In genomic region chr17:43717913-43718312, GRCh38 we compare ENCODE assay signal across 15 cellular contexts. TPM values are rescaled to one million over a fixed set of nuclear protein-coding genes. Genes with fewer than 3 reads are reported as not detected.
DNase-seq lines count a peak whose midpoint lies in the region; ATAC-seq and TF ChIP-seq lines count a peak whose summit lies in the region.
"Had no signal": no experiment of that assay in that cellular context is flagged by ENCODE, and none has a peak within 500 bp of the region (broad histone marks: within the 10 kb centered on the region; RNA-seq: fewer than 3 reads in every experiment).

No MANE protein-coding gene starts in this region.

- no peaks in the 10 kb centered on the region for H3K9me3 ChIP-seq in HCT116 (ENCODE audit: control insufficient read depth in 1 of 2, insufficient read depth in 1 of 2, low read depth in 1 of 2, low read length in 2 of 2)
- no peaks in the 10 kb centered on the region for H3K9me3 ChIP-seq in osteoblast (ENCODE audit: low read depth, low read length)
- H3K9me3 ChIP-seq in MG63: no peaks in the 10 kb centered on the region
- H3K9me3 ChIP-seq: BLaER1 treated with 17β-estradiol and CSF1 and Interleukin-3, amounts not matched to agents 10 nM and 100 nM had no signal

- H3K4me1 Mint-ChIP-seq in dendritic cell treated with granulocyte-macrophage colony-stimulating factor and Interleukin-4, amounts not matched to agents 40 ng/mL and 50 ng/mL, for 4 days (ENCODE audit: low read depth): peaks cover 53% of the 10 kb centered on the region

- intact Hi-C loops in HCT116 (cut with micrococcal nuclease): loop anchor here (2.0 kb wide), 1 partner anchor 15 kb away; no protein-coding TSS in a partner anchor
- intact Hi-C loops in dendritic cell treated with granulocyte-macrophage colony-stimulating factor and Interleukin-4, amounts not matched to agents 40 ng/mL and 50 ng/mL, for 4 days (cut with micrococcal nuclease): no loop called here

- no peaks in the 10 kb centered on the region for H3K36me3 Mint-ChIP-seq in dendritic cell treated with granulocyte-macrophage colony-stimulating factor and Interleukin-4, amounts not matched to agents 40 ng/mL and 50 ng/mL, for 4 days (ENCODE audit: low read depth)

- no peaks in the 10 kb centered on the region for H3K27me3 ChIP-seq in HCT116 (ENCODE audit: insufficient read depth, low read length)
- peaks cover 4% of the 10 kb centered on the region for H3K27me3 ChIP-seq in osteoblast (ENCODE audit: insufficient read depth, low read length)
- H3K27me3 ChIP-seq in MG63: no peaks in the 10 kb centered on the region

- peak overlapping the region; percentile 12; the same call in 1 of the 2 replicates for H3K4me2 ChIP-seq in HCT116 (ENCODE audit: low read length)
- H3K4me2 ChIP-seq in osteoblast (ENCODE audit: insufficient read depth, low read length): no peak overlapping the region

- in situ Hi-C loops in Caki2 (cut with HindIII; ENCODE audit: low pct_unique_long_range_greater_than_20kb, low sequenced_read_pairs): no loop called here

- H3K27me3 Mint-ChIP-seq in dendritic cell treated with granulocyte-macrophage colony-stimulating factor and Interleukin-4, amounts not matched to agents 40 ng/mL and 50 ng/mL, for 4 days: peaks cover 30% of the 10 kb centered on the region

- H3K27ac ChIP-seq in HCT116 (ENCODE audit: low read depth, low read length) (no peak overlapping the region), osteoblast (ENCODE audit: low read depth, low read length) (no peak overlapping the region)
- H3K27ac ChIP-seq: BLaER1 treated with 17β-estradiol and CSF1 and Interleukin-3, amounts not matched to agents 10 nM and 100 nM had no signal

- BruUV-seq in HCT116 (replicated peaks; lab: Mats Ljungman, UMichigan): no TSS peak

- RAD21 ChIA-PET in HCT116 (lab: Charles Lee; ENCODE audit: low non-redundant PET in 1 of 2, low total read pairs in 2 of 2, uncharacterized antibody in 2 of 2, unreplicated experiment in 2 of 2): no interaction called here

- H2AFZ ChIP-seq in HCT116 (ENCODE audit: low read depth, low read length, poor library complexity, severe bottlenecking) (no peak overlapping the region), osteoblast (ENCODE audit: low read length) (no peak overlapping the region)

- H3K9me2 ChIP-seq in HCT116 (ENCODE audit: insufficient read depth): no peaks in the 10 kb centered on the region

- no peak overlapping the region for H3K4me3 Mint-ChIP-seq in dendritic cell treated with granulocyte-macrophage colony-stimulating factor and Interleukin-4, amounts not matched to agents 40 ng/mL and 50 ng/mL, for 4 days
- H3K4me3 Mint-ChIP-seq: HFFc6 had no signal

- CTCF ChIA-PET in HCT116 (lab: Charles Lee): no interaction called here

- no peak for TF ChIP-seq POLR2A in HCT116 (IDR thresholded peaks at IDR 0.05; ENCODE audit: borderline replicate concordance, extremely low read depth, insufficient read depth, insufficient read length)

- no peak overlapping the region for H3K9ac ChIP-seq in HCT116 (ENCODE audit: low read length)
- H3K9ac ChIP-seq: BLaER1 treated with 17β-estradiol and CSF1 and Interleukin-3, amounts not matched to agents 10 nM and 100 nM had no signal

- peaks cover 0 to 34% of the 10 kb centered on the region in 2 experiments; a peak in 2 of 4 replicates for H3K4me1 ChIP-seq in HCT116 (ENCODE audit: control insufficient read depth in 1 of 2, insufficient read depth in 2 of 2, low read length in 2 of 2)
- H3K4me1 ChIP-seq in osteoblast (ENCODE audit: insufficient read depth, low read length): peaks cover 14% of the 10 kb centered on the region

- TF ChIP-seq CTCF in HCT116 (IDR thresholded peaks at IDR 0.05 in 2 of 3, conservative IDR thresholded peaks at IDR 0.05 in 1 of 3; ENCODE audit: borderline replicate concordance in 1 of 3, insufficient read depth in 1 of 3, low read depth in 2 of 3, low read length in 2 of 3) (no peak), osteoblast (IDR thresholded peaks at IDR 0.05; ENCODE audit: extremely low read depth, low read depth, low read length) (no peak)

- H3K36me3 ChIP-seq in HCT116 (ENCODE audit: control insufficient read depth in 1 of 2, insufficient read depth in 2 of 2, low read length in 2 of 2) (no peaks in the 10 kb centered on the region), osteoblast (ENCODE audit: insufficient read depth, low read length) (no peaks in the 10 kb centered on the region), MG63 (no peaks in the 10 kb centered on the region)
- H3K36me3 ChIP-seq: BLaER1 treated with 17β-estradiol and CSF1 and Interleukin-3, amounts not matched to agents 10 nM and 100 nM had no signal

- ATAC-seq in HCT116: no peak

- H3K9me3 Mint-ChIP-seq in dendritic cell treated with granulocyte-macrophage colony-stimulating factor and Interleukin-4, amounts not matched to agents 40 ng/mL and 50 ng/mL, for 4 days: no peaks in the 10 kb centered on the region
- H3K9me3 Mint-ChIP-seq: H9, HFFc6 had no signal

- no peak for TF ChIP-seq RAD21 in HCT116 (IDR thresholded peaks at IDR 0.05; ENCODE audit: low read depth)

- no peak overlapping the region for H3K4me3 ChIP-seq in HCT116 (replicated peaks in 1 of 2; ENCODE audit: low read depth in 1 of 2, low read length in 2 of 2)
- H3K4me3 ChIP-seq in osteoblast (ENCODE audit: insufficient read depth, low read length): no peak overlapping the region
- H3K4me3 ChIP-seq in MG63: no peak overlapping the region
- H3K4me3 ChIP-seq: BLaER1 treated with 17β-estradiol and CSF1 and Interleukin-3, amounts not matched to agents 10 nM and 100 nM had no signal

- DNase-seq in Caki2 (ENCODE audit: low read depth): peak; percentile 32
- DNase-seq in HCT116 (ENCODE audit: low read depth, low spot score): no peak
- peak; percentile 58 for DNase-seq in osteoblast (ENCODE audit: insufficient read length, low spot score, missing footprints)
- DNase-seq in MG63: no peak
- DNase-seq in NCI-H345 (lab: John Stamatoyannopoulos, UW): no peak
- DNase-seq in ureter (ENCODE audit: low spot score): no peak
- DNase-seq: CD4-positive, CD25-positive, alpha-beta regulatory T cell; DMS79; GOT3; H9; HFFc6 had no signal

- H3K79me2 ChIP-seq in HCT116 (ENCODE audit: insufficient read depth, low read length) (no peaks in the 10 kb centered on the region), osteoblast (ENCODE audit: insufficient read depth, low read length) (no peaks in the 10 kb centered on the region)

- POLR2A ChIA-PET in HCT116 (lab: Charles Lee): no interaction called here

- H3K27ac Mint-ChIP-seq in dendritic cell treated with granulocyte-macrophage colony-stimulating factor and Interleukin-4, amounts not matched to agents 40 ng/mL and 50 ng/mL, for 4 days: peak overlapping the region; percentile 94
- H3K27ac Mint-ChIP-seq: CD4-positive, CD25-positive, alpha-beta regulatory T cell; H9; HFFc6 had no signal

- H4K20me1 ChIP-seq in HCT116 (ENCODE audit: insufficient read depth): no peaks in the 10 kb centered on the region
- no peaks in the 10 kb centered on the region for H4K20me1 ChIP-seq in osteoblast (ENCODE audit: insufficient read depth, low read length)

TF ChIP-seq in HCT116, 20 proteins besides CTCF, POLR2A, EP300 and RAD21:
- TF ChIP-seq TCF7L2 (IDR thresholded peaks at IDR 0.05; ENCODE audit: borderline replicate concordance, extremely low read depth, insufficient read depth, insufficient read length) (no peak), YY1 (IDR thresholded peaks at IDR 0.05; ENCODE audit: extremely low read depth, insufficient replicate concordance, low read depth, low read length) (no peak), POLR2AphosphoS5 (IDR thresholded peaks at IDR 0.05; ENCODE audit: low read depth, low read length) (no peak), ZFX (IDR thresholded peaks at IDR 0.05) (no peak), JUND (IDR thresholded peaks at IDR 0.05) (no peak), EZH2 (IDR thresholded peaks at IDR 0.05) (no peak)

RNA-seq across cellular contexts. Expression of gene SOST, which starts 40.7 kb away (rescaled TPM):
- 1.8 and 2.4 TPM in 2 replicates for total RNA-seq in Caki2 (2014; rRNA removed; shearing (Covaris generic); ENCODE audit: low replicate concordance)
- total RNA-seq in HCT116 (2021; ENCODE audit: unreplicated experiment) (not detected), osteoblast (not detected in 2 replicates), ureter (not detected)
- not detected in 2 replicates for polyA plus RNA-seq in HCT116 (2012)
- total RNA-seq in MG63 (2014; rRNA removed; shearing (Covaris generic); ENCODE audit: low replicate concordance): not detected in 2 replicates
- total RNA-seq: A673; CD4-positive, CD25-positive, alpha-beta regulatory T cell; H9; HFFc6; HT1080 had no signal
- polyA plus RNA-seq: CD4-positive, CD25-positive, alpha-beta regulatory T cell had no signal

RNA-seq across cellular contexts. Expression of gene MEOX1, which starts 56.2 kb away (rescaled TPM):
- not detected in 2 replicates for total RNA-seq in Caki2 (2014; rRNA removed; shearing (Covaris generic); ENCODE audit: low replicate concordance)
- total RNA-seq in HCT116 (2021; ENCODE audit: unreplicated experiment): not detected
- polyA plus RNA-seq in HCT116 (2012): 0.05 TPM in 1 of 2 replicates, not detected in the other
- under 0.01 TPM in 1 of 2 replicates, not detected in the other for total RNA-seq in osteoblast
- total RNA-seq in MG63 (2014; rRNA removed; shearing (Covaris generic); ENCODE audit: low replicate concordance): 1.1 TPM in 1 of 2 replicates, not detected in the other
- total RNA-seq in ureter: 9.8 TPM
- total RNA-seq: H9, HFFc6, HT1080 had no signal

Comparison
In these comparisons a context has a peak if more than half of its experiments do, and no peak if none do; other contexts are left out.
1. DNase-seq: peak in Caki2 (single experiment) and osteoblast (single experiment); none in HCT116 (single experiment), MG63 (single experiment), NCI-H345 (single experiment) and ureter (single experiment).